8 cellular contexts compared by ENCODE assay signal in genomic region chr12:123712780-123713319, GRCh38. TPM values are rescaled to one million over a fixed set of nuclear protein-coding genes. Genes with fewer than 3 reads are reported as not detected.
DNase-seq lines count a peak whose midpoint lies in the region; ATAC-seq, FAIRE-seq and TF ChIP-seq lines count a peak whose summit lies in the region.

No MANE protein-coding gene starts in this region.

- H3K4me1 ChIP-seq in BLaER1 treated with 17β-estradiol and CSF1 and Interleukin-3, amounts not matched to agents 10 nM and 100 nM = peaks cover 25 to 33% (median 29%) of the 10 kb centered on the region in 10 experiments
- H3K4me1 ChIP-seq in K562 (replicated peaks in 1 of 2; ENCODE audit: control insufficient read depth in 2 of 2, insufficient read depth in 2 of 2, low read length in 2 of 2) (peaks cover 23 to 27% of the 10 kb centered on the region in 2 experiments), mesenchymal stem cell (ENCODE audit: control insufficient read depth, insufficient read depth, low read depth, low read length) (peaks cover 12% of the 10 kb centered on the region)

- H4K20me1 ChIP-seq in BLaER1 treated with 17β-estradiol and CSF1 and Interleukin-3, amounts not matched to agents 10 nM and 100 nM = peaks cover 0 to 49% (median 21%) of the 10 kb centered on the region in 11 experiments; a peak in 13 of 22 replicates
- peaks cover 4% of the 10 kb centered on the region; the same call in 1 of the 2 replicates for H4K20me1 ChIP-seq in K562 (replicated peaks; ENCODE audit: control insufficient read depth, insufficient read depth, low read length)

- no peak for ATAC-seq in K562
- no peak for ATAC-seq in GM18517 (IDR thresholded peaks at IDR 0.05; ENCODE audit: unreplicated experiment)

- POLR2A ChIA-PET in K562 (lab: Yijun Ruan, JAX) = interaction anchor here (0.6 to 1.7 kb wide), 10 partner anchors 9 to 1203 kb away, joined by 3 to 8 read pairs (median 4); no protein-coding TSS in a partner anchor

- H3K4ac ChIP-seq in mesenchymal stem cell (ENCODE audit: low read depth in 1 of 2, low read length in 2 of 2) = peak overlapping the region; percentile 54 to 77

- WGBS in K562 (ENCODE audit: insufficient coverage, low coverage, missing lambda C conversion rate) = under 1% methylated on average over 25 of the region's 26 CpGs
- WGBS in mesenchymal stem cell = under 1% methylated on average over 26 of the region's 26 CpGs

- H2BK12ac ChIP-seq in mesenchymal stem cell (ENCODE audit: low read length in 2 of 2) = no peak overlapping the region

- no peak overlapping the region for H2AK5ac ChIP-seq in mesenchymal stem cell (ENCODE audit: low read length, severe bottlenecking)

- H3K27me3 ChIP-seq in BLaER1 treated with 17β-estradiol and CSF1 and Interleukin-3, amounts not matched to agents 10 nM and 100 nM = no peaks in the 10 kb centered on the region
- no peaks in the 10 kb centered on the region for H3K27me3 ChIP-seq in K562 (ENCODE audit: control insufficient read depth in 2 of 2, insufficient read depth in 2 of 2, low read length in 2 of 2)
- H3K27me3 ChIP-seq in mesenchymal stem cell (ENCODE audit: control insufficient read depth in 1 of 2, insufficient read depth in 1 of 2, low read length in 2 of 2) = no peaks in the 10 kb centered on the region

- no peak for FAIRE-seq in K562 (lab: Jason Lieb, UNC)

- peak overlapping the region in 1 of 2 experiments; percentile 75 for H3K23ac ChIP-seq in mesenchymal stem cell (ENCODE audit: low read length in 2 of 2)

- H4K8ac ChIP-seq in mesenchymal stem cell (ENCODE audit: low read length) = peak overlapping the region; percentile 67

- TF ChIP-seq RAD21 in K562 (CRISPR knock-in tag; conservative IDR thresholded peaks at IDR 0.05 in 1 of 2, IDR thresholded peaks at IDR 0.05 in 1 of 2) = no peak

- no peak overlapping the region for H2BK5ac ChIP-seq in mesenchymal stem cell (ENCODE audit: low read depth, low read length, poor library complexity, severe bottlenecking)

- peak overlapping the region; percentile 88 to 100 (median 99) for H3K4me3 ChIP-seq in BLaER1 treated with 17β-estradiol and CSF1 and Interleukin-3, amounts not matched to agents 10 nM and 100 nM
- peak overlapping the region; percentile 95 for H3K4me3 ChIP-seq in K562
- peak overlapping the region; percentile 90 to 96 for H3K4me3 ChIP-seq in mesenchymal stem cell (ENCODE audit: insufficient read depth in 1 of 2, low read depth in 1 of 2, low read length in 2 of 2)

- H2BK15ac ChIP-seq in mesenchymal stem cell (ENCODE audit: low read depth, poor library complexity, severe bottlenecking) = no peak overlapping the region

- H3K14ac ChIP-seq in mesenchymal stem cell (ENCODE audit: low read length in 2 of 2) = peak overlapping the region in 1 of 2 experiments; percentile 29

- peak overlapping the region; percentile 34 to 66 for H3K18ac ChIP-seq in mesenchymal stem cell (ENCODE audit: low read depth in 1 of 2, low read length in 2 of 2)

- H3K79me1 ChIP-seq in mesenchymal stem cell (replicated peaks; ENCODE audit: low read length, poor library complexity, severe bottlenecking) = peaks cover 19% of the 10 kb centered on the region

- no peak for TF ChIP-seq CTCF in K562 (IDR thresholded peaks at IDR 0.05 in 2 of 3, conservative IDR thresholded peaks at IDR 0.05 in 1 of 3; ENCODE audit: insufficient read depth in 2 of 3, low read depth in 1 of 3, low read length in 3 of 3)

- peaks cover 0 to 10% (median 3%) of the 10 kb centered on the region in 11 experiments; a peak in 11 of 22 replicates for H3K36me3 ChIP-seq in BLaER1 treated with 17β-estradiol and CSF1 and Interleukin-3, amounts not matched to agents 10 nM and 100 nM
- H3K36me3 ChIP-seq in K562 (ENCODE audit: control insufficient read depth, insufficient read depth, low read length) = peaks cover 13% of the 10 kb centered on the region
- peaks cover 3 to 4% of the 10 kb centered on the region in 2 experiments for H3K36me3 ChIP-seq in mesenchymal stem cell (ENCODE audit: control insufficient read depth in 1 of 2, insufficient read depth in 2 of 2, low read depth in 1 of 2, low read length in 2 of 2)

- CTCF ChIA-PET in K562 (lab: Yijun Ruan, JAX; ENCODE audit: low intra/inter-chr PET ratio) = no interaction called here

- peak; percentile 31 for DNase-seq in KBM-7
- DNase-seq in K562 (ENCODE audit: extremely low read depth in 1 of 4, low spot score in 3 of 4) = peak in 1 of 4 experiments; percentile 12
- peak; percentile 33 for DNase-seq in mesenchymal stem cell
- DNase-seq in activated CD4-positive, CD25-positive, alpha-beta regulatory T cell treated with anti-CD3 and anti-CD28 coated beads, Interleukin-2, amount 50 U/mL, for 72 hours = no peak
- DNase-seq in NCI-H2107 (lab: John Stamatoyannopoulos, UW) = no peak
- no peak for DNase-seq in cerebellar nuclear complex (lab: John Stamatoyannopoulos, UW)

- in situ Hi-C loops in KBM-7 (cut with MboI; ENCODE audit: low pct_unique_long_range_greater_than_20kb, low sequenced_read_pairs) (no loop called here), K562 (cut with MboI) (no loop called here)

- H2AFZ ChIP-seq in K562 (ENCODE audit: low read depth, low read length) = no peak overlapping the region
- H2AFZ ChIP-seq in mesenchymal stem cell (ENCODE audit: low read depth, low read length) = peak overlapping the region; percentile 33

- H3K79me2 ChIP-seq in K562 (ENCODE audit: control insufficient read depth, insufficient read depth, low read length) = peaks cover 55% of the 10 kb centered on the region

- intact Hi-C loops in K562 (cut with micrococcal nuclease) = loop anchor here (5.0 to 10.0 kb wide), 2 partner anchors 81 to 328 kb away; partner anchors contain the start of genes EIF2B1, GTF2H3 and KMT5A

- H4K91ac ChIP-seq in mesenchymal stem cell (ENCODE audit: low read length) = peak overlapping the region; percentile 72

- H3K9me1 ChIP-seq in K562 (ENCODE audit: control insufficient read depth, insufficient read depth, low read length) = no peaks in the 10 kb centered on the region

- H3K9ac ChIP-seq in BLaER1 treated with 17β-estradiol and CSF1 and Interleukin-3, amounts not matched to agents 10 nM and 100 nM = peak overlapping the region; percentile 88 to 99 (median 94)
- peak overlapping the region; percentile 86 to 99 for H3K9ac ChIP-seq in K562 (ENCODE audit: insufficient read depth in 1 of 2, low read depth in 2 of 2, low read length in 2 of 2)
- peak overlapping the region; percentile 87 for H3K9ac ChIP-seq in mesenchymal stem cell (ENCODE audit: low read length)

- H3K4me2 ChIP-seq in BLaER1 treated with 17β-estradiol and CSF1 and Interleukin-3, amounts not matched to agents 10 nM and 100 nM = peak overlapping the region; percentile 88 to 99 (median 94)
- H3K4me2 ChIP-seq in K562 (ENCODE audit: insufficient read depth, low read length) = peak overlapping the region; percentile 91
- peak overlapping the region; percentile 81 for H3K4me2 ChIP-seq in mesenchymal stem cell (ENCODE audit: low read length, poor library complexity, severe bottlenecking)

- no peak for TF ChIP-seq POLR2A in K562 (conservative IDR thresholded peaks at IDR 0.05)

- no peaks in the 10 kb centered on the region for H3K9me3 ChIP-seq in BLaER1 treated with 17β-estradiol and CSF1 and Interleukin-3, amounts not matched to agents 10 nM and 100 nM (replicated peaks in 1 of 11)
- no peaks in the 10 kb centered on the region for H3K9me3 ChIP-seq in K562 (replicated peaks; ENCODE audit: control insufficient read depth, insufficient read depth, low read depth, low read length)
- H3K9me3 ChIP-seq in mesenchymal stem cell (ENCODE audit: control insufficient read depth, low read length) = no peaks in the 10 kb centered on the region

- TF ChIP-seq EP300 in K562 (IDR thresholded peaks at IDR 0.05; ENCODE audit: low read length) = no peak

- peak overlapping the region; percentile 72 to 98 (median 90) for H3K27ac ChIP-seq in BLaER1 treated with 17β-estradiol and CSF1 and Interleukin-3, amounts not matched to agents 10 nM and 100 nM
- H3K27ac ChIP-seq in K562 (ENCODE audit: extremely low read depth, low read depth, low read length) (peak overlapping the region; percentile 80), mesenchymal stem cell (ENCODE audit: low read length, poor library complexity, severe bottlenecking) (no peak overlapping the region)

- BruUV-seq in K562 (replicated peaks; lab: Mats Ljungman, UMichigan) = no TSS peak

- H2BK120ac ChIP-seq in mesenchymal stem cell (ENCODE audit: low read depth, low read length) = no peak overlapping the region

RNA-seq across cellular contexts. Expression of gene ATP6V0A2, which starts 0.7 kb away (rescaled TPM):
- total RNA-seq in K562 (2011; cell fraction: chromatin; rRNA removed; ENCODE audit: low replicate concordance) = 208 and 240 TPM in 2 replicates
- 116 and 135 TPM in 2 replicates for total RNA-seq in K562 (2011; cell fraction: nucleolus; rRNA removed)
- 161 and 192 TPM in 2 replicates for total RNA-seq in K562 (2011; cell fraction: nucleoplasm; rRNA removed)
- total RNA-seq in K562 (2014; rRNA removed) (29.0 and 32.3 TPM in 2 replicates), K562 (2014; rRNA removed; fragmentation: Illumina TruSeq; extraction: Trizol) (42.7 and 45.5 TPM in 2 replicates), K562 (2015; rRNA removed; fragmentation: Illumina TruSeq; extraction: Trizol) (27.8 and 30.9 TPM in 2 replicates), K562 (2021) (49.9 and 55.9 TPM in 2 replicates)
- polyA plus RNA-seq in K562 (2011; rRNA removed) (85.5 and 97.9 TPM in 2 replicates), K562 (2014; fragmentation: Illumina TruSeq; extraction: Trizol) (27.7 TPM in 2 replicates), K562 (2014; fragmentation: Nextera tagmentation; extraction: Ambion mirVana) (10 to 100 TPM in 1 of 2 experiments, 1 to 10 TPM in 1; 7.4 to 20.5 TPM), K562 (2014; rRNA removed) (23.1 and 29.4 TPM in 2 replicates)
- polyA plus RNA-seq in K562 (2011; cell fraction: cytosol; rRNA removed) = 57.3 and 65.6 TPM in 2 replicates
- 112 and 116 TPM in 2 replicates for polyA plus RNA-seq in K562 (2011; cell fraction: nucleus; rRNA removed)
- 22.0 and 23.5 TPM in 2 replicates for polyA plus RNA-seq in K562 (2012)
- 121 and 128 TPM in 2 replicates for polyA minus RNA-seq in K562 (2011; rRNA and poly(A)+ RNA removed)
- polyA minus RNA-seq in K562 (2011; cell fraction: cytosol; rRNA and poly(A)+ RNA removed) = 54.0 and 68.3 TPM in 2 replicates
- polyA minus RNA-seq in K562 (2011; cell fraction: nucleus; rRNA and poly(A)+ RNA removed) = 64.2 and 86.7 TPM in 2 replicates
- polyA plus RNA-seq in mesenchymal stem cell (2013, experiment 1 of 2) = 11.0 TPM
- 8.9 TPM for polyA plus RNA-seq in mesenchymal stem cell (2013, experiment 2 of 2)

RNA-seq across cellular contexts. Expression of gene TCTN2, which starts 41.9 kb away (rescaled TPM):
- 20.3 and 21.3 TPM in 2 replicates for total RNA-seq in K562 (2011; cell fraction: chromatin; rRNA removed; ENCODE audit: low replicate concordance)
- total RNA-seq in K562 (2011; cell fraction: nucleolus; rRNA removed) = 14.5 and 16.3 TPM in 2 replicates
- 18.6 and 26.0 TPM in 2 replicates for total RNA-seq in K562 (2011; cell fraction: nucleoplasm; rRNA removed)
- total RNA-seq in K562 (2014; rRNA removed) (3.5 and 4.4 TPM in 2 replicates), K562 (2014; rRNA removed; fragmentation: Illumina TruSeq; extraction: Trizol) (3.6 and 3.8 TPM in 2 replicates), K562 (2015; rRNA removed; fragmentation: Illumina TruSeq; extraction: Trizol) (4.3 and 4.4 TPM in 2 replicates), K562 (2021) (4.6 and 5.5 TPM in 2 replicates)
- polyA plus RNA-seq in K562 (2011; rRNA removed) (5.1 and 6.4 TPM in 2 replicates), K562 (2014; fragmentation: Illumina TruSeq; extraction: Trizol) (4.8 and 5.1 TPM in 2 replicates), K562 (2014; fragmentation: Nextera tagmentation; extraction: Ambion mirVana) (1 to 10 TPM in 1 of 2 experiments, under 1 TPM in 1; 0.58 to 1.2 TPM), K562 (2014; rRNA removed) (2.2 TPM in 2 replicates)
- 4.6 and 4.7 TPM in 2 replicates for polyA plus RNA-seq in K562 (2011; cell fraction: cytosol; rRNA removed)
- polyA plus RNA-seq in K562 (2011; cell fraction: nucleus; rRNA removed) = 7.5 and 8.1 TPM in 2 replicates
- polyA plus RNA-seq in K562 (2012) = 5.1 and 7.0 TPM in 2 replicates
- 9.6 TPM in 2 replicates for polyA minus RNA-seq in K562 (2011; rRNA and poly(A)+ RNA removed)
- polyA minus RNA-seq in K562 (2011; cell fraction: cytosol; rRNA and poly(A)+ RNA removed) = 6.6 and 6.7 TPM in 2 replicates
- polyA minus RNA-seq in K562 (2011; cell fraction: nucleus; rRNA and poly(A)+ RNA removed) = 5.4 and 5.8 TPM in 2 replicates
- polyA plus RNA-seq in mesenchymal stem cell (2013, experiment 1 of 2) = 8.4 TPM
- polyA plus RNA-seq in mesenchymal stem cell (2013, experiment 2 of 2) = 8.8 TPM

RNA-seq across cellular contexts. Expression of gene DNAH10, which starts 49.3 kb away (rescaled TPM):
- total RNA-seq in K562 (2011; cell fraction: chromatin; rRNA removed; ENCODE audit: low replicate concordance) = 0.16 and 0.46 TPM in 2 replicates
- under 0.01 and 0.13 TPM in 2 replicates for total RNA-seq in K562 (2011; cell fraction: nucleolus; rRNA removed)
- total RNA-seq in K562 (2011; cell fraction: nucleoplasm; rRNA removed) = 0.07 TPM in 1 of 2 replicates, not detected in the other
- total RNA-seq in K562 (2014; rRNA removed) (0.05 and 0.08 TPM in 2 replicates), K562 (2014; rRNA removed; fragmentation: Illumina TruSeq; extraction: Trizol) (0.03 and 0.04 TPM in 2 replicates), K562 (2015; rRNA removed; fragmentation: Illumina TruSeq; extraction: Trizol) (0.04 TPM in 2 replicates), K562 (2021) (0.04 and 0.07 TPM in 2 replicates)
- polyA plus RNA-seq in K562 (2011; rRNA removed) (0.01 and 0.06 TPM in 2 replicates), K562 (2014; fragmentation: Illumina TruSeq; extraction: Trizol) (0.01 TPM in 2 replicates), K562 (2014; fragmentation: Nextera tagmentation; extraction: Ambion mirVana) (under 1 TPM in 1 of 2 experiments, not detected in 1; 0.01 TPM), K562 (2014; rRNA removed) (0.01 TPM in 1 of 2 replicates, not detected in the other)
- polyA plus RNA-seq in K562 (2011; cell fraction: cytosol; rRNA removed) = under 0.01 TPM in 1 of 2 replicates, not detected in the other
- polyA plus RNA-seq in K562 (2011; cell fraction: nucleus; rRNA removed) = 0.15 and 0.26 TPM in 2 replicates
- 0.07 and 0.54 TPM in 2 replicates for polyA plus RNA-seq in K562 (2012)
- 0.07 and 0.18 TPM in 2 replicates for polyA minus RNA-seq in K562 (2011; rRNA and poly(A)+ RNA removed)
- polyA minus RNA-seq in K562 (2011; cell fraction: cytosol; rRNA and poly(A)+ RNA removed) = not detected in 2 replicates
- polyA minus RNA-seq in K562 (2011; cell fraction: nucleus; rRNA and poly(A)+ RNA removed) = 0.11 and 0.13 TPM in 2 replicates
- 0.11 TPM for polyA plus RNA-seq in mesenchymal stem cell (2013, experiment 1 of 2)
- polyA plus RNA-seq in mesenchymal stem cell (2013, experiment 2 of 2) = 0.25 TPM

Comparison
In these comparisons a context has a peak if more than half of its experiments do, and no peak if none do; other contexts are left out.
1. DNase-seq: peak in KBM-7 (single experiment) and mesenchymal stem cell (single experiment); none in activated CD4-positive, CD25-positive, alpha-beta regulatory T cell treated with anti-CD3 and anti-CD28 coated beads, Interleukin-2, amount 50 U/mL, for 72 hours (single experiment), NCI-H2107 (single experiment) and cerebellar nuclear complex (0 of 2).
2. Peak in every context shown above with its lines, with median percentiles within 50 percentile points of each other: H3K4me2 ChIP-seq, H3K4me3 ChIP-seq and H3K9ac ChIP-seq.